Comparison of ENCODE assay signal across 1 cellular context in the genomic region with DNA sequence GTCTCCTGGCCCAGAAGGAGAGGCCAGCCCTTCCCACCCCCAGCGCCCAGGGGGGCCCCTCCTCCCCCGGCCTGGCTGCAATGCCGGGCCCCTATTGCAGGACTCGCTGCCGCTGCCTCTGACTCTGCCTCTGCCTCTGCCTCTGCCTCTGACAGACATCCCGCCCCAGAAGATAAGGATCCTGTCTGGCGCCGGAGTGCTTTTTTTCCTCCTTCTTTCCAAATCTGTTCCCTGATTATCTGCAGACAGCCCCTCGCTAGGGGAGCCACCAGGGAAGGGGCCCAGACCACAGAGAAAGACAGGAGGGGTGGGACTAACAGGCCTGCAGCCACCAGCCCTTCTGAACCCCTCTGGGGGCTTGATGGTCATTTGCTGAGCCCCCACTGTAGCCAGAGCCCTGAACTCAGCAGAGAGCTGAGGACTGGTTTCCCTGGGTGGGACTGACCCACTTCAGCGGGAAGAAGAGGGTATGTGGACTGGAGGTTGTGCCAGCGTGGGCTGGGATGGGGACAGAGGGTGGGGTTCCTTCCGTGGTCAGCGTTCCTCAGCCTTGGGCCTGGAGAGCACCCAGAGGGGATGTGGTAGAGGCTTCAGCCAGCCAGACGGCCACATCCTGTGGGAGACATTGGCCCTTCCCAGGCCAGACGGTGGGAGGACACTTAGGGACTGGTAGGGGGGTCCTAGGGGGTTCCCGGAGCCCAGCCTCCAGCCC.
TF ChIP-seq lines count a peak whose summit lies in the region.

No MANE protein-coding gene starts in this region.

TF ChIP-seq in K562, 482 proteins besides CTCF, POLR2A, EP300 and RAD21 (continued from another document):
- TF ChIP-seq KLF10 (CRISPR knock-in tag; IDR thresholded peaks at IDR 0.05) (no peak), NRF1 (conservative IDR thresholded peaks at IDR 0.05 in 1 of 2, IDR thresholded peaks at IDR 0.05 in 1 of 2) (peak; percentile 20 to 24; a peak in 1 of 4 replicates), SMARCE1 (IDR thresholded peaks at IDR 0.05) (peak; percentile 43; the same call in 1 of the 2 replicates), CXXC5 (CRISPR knock-in tag; IDR thresholded peaks at IDR 0.05) (0 out of 2 replicates have a peak, but pooled peaks have one; percentile 25), TBL1XR1 (IDR thresholded peaks at IDR 0.05; ENCODE audit: low read length in 2 of 2) (peak in 1 of 2 experiments; percentile 67; a peak in 1 of 4 replicates), RCOR1 (IDR thresholded peaks at IDR 0.05; ENCODE audit: borderline replicate concordance in 1 of 2, low read depth in 2 of 2, low read length in 2 of 2) (peak in 1 of 2 experiments; percentile 89; a peak in 2 of 4 replicates), MTA3 (IDR thresholded peaks at IDR 0.05; ENCODE audit: borderline replicate concordance) (peak; percentile 47; the same call in 1 of the 2 replicates), MYC (IDR thresholded peaks at IDR 0.05; ENCODE audit: low read depth, low read length) (0 out of 2 replicates have a peak, but pooled peaks have one; percentile 45), MYC (CRISPR knock-in tag; IDR thresholded peaks at IDR 0.05; ENCODE audit: borderline replicate concordance, low read depth) (no peak), SMARCB1 (IDR thresholded peaks at IDR 0.05; ENCODE audit: insufficient read length, low read depth) (no peak), SOX6 (IDR thresholded peaks at IDR 0.05) (0 out of 2 replicates have a peak, but pooled peaks have one; percentile 17), SMAD4 (CRISPR knock-in tag; conservative IDR thresholded peaks at IDR 0.05) (peak; percentile 96), JUND (IDR thresholded peaks at IDR 0.05; ENCODE audit: borderline replicate concordance, low read depth, low read length) (peak; percentile 54), JUND (tag; IDR thresholded peaks at IDR 0.05; ENCODE audit: borderline replicate concordance, low read depth, low read length) (peak; percentile 12; the same call in 1 of the 3 replicates), CREM (IDR thresholded peaks at IDR 0.05; ENCODE audit: low read depth) (0 out of 2 replicates have a peak, but pooled peaks have one; percentile 14), TEAD1 (CRISPR knock-in tag; IDR thresholded peaks at IDR 0.05) (0 out of 4 replicates have a peak, but pooled peaks of 1 of the 2 experiments have one; percentile 1), ZNF324 (CRISPR knock-in tag; IDR thresholded peaks at IDR 0.05) (0 out of 2 replicates have a peak, but pooled peaks have one; percentile 33), BCL6 (CRISPR knock-in tag; IDR thresholded peaks at IDR 0.05) (no peak), ZNF384 (IDR thresholded peaks at IDR 0.05; ENCODE audit: low read depth, low read length) (peak; percentile 71), ARID1B (IDR thresholded peaks at IDR 0.05) (peak; percentile 67; the same call in 1 of the 2 replicates), ZNF785 (CRISPR knock-in tag; IDR thresholded peaks at IDR 0.05) (no peak), SMARCC2 (IDR thresholded peaks at IDR 0.05; ENCODE audit: low read depth) (0 out of 2 replicates have a peak, but pooled peaks have one; percentile 16), BHLHE40 (IDR thresholded peaks at IDR 0.05; ENCODE audit: low read length) (0 out of 2 replicates have a peak, but pooled peaks have one; percentile 9), ESRRA (IDR thresholded peaks at IDR 0.05; ENCODE audit: borderline replicate concordance, low read depth) (0 out of 2 replicates have a peak, but pooled peaks have one; percentile 11), CEBPG (CRISPR knock-in tag; IDR thresholded peaks at IDR 0.05) (no peak), CEBPG (tag; conservative IDR thresholded peaks at IDR 0.05 in 1 of 2, IDR thresholded peaks at IDR 0.05 in 1 of 2) (peak in 1 of 2 experiments; percentile 53; a peak in 2 of 4 replicates), NEUROD1 (IDR thresholded peaks at IDR 0.05; ENCODE audit: borderline replicate concordance, low read depth, low read length, partially characterized antibody) (peak; percentile 34)
- TF ChIP-seq, protein P1, sequence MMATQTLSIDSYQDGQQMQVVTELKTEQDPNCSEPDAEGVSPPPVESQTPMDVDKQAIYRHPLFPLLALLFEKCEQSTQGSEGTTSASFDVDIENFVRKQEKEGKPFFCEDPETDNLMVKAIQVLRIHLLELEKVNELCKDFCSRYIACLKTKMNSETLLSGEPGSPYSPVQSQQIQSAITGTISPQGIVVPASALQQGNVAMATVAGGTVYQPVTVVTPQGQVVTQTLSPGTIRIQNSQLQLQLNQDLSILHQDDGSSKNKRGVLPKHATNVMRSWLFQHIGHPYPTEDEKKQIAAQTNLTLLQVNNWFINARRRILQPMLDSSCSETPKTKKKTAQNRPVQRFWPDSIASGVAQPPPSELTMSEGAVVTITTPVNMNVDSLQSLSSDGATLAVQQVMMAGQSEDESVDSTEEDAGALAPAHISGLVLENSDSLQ (IDR thresholded peaks at IDR 0.05): peak; percentile 87
- TF ChIP-seq, protein P2, sequence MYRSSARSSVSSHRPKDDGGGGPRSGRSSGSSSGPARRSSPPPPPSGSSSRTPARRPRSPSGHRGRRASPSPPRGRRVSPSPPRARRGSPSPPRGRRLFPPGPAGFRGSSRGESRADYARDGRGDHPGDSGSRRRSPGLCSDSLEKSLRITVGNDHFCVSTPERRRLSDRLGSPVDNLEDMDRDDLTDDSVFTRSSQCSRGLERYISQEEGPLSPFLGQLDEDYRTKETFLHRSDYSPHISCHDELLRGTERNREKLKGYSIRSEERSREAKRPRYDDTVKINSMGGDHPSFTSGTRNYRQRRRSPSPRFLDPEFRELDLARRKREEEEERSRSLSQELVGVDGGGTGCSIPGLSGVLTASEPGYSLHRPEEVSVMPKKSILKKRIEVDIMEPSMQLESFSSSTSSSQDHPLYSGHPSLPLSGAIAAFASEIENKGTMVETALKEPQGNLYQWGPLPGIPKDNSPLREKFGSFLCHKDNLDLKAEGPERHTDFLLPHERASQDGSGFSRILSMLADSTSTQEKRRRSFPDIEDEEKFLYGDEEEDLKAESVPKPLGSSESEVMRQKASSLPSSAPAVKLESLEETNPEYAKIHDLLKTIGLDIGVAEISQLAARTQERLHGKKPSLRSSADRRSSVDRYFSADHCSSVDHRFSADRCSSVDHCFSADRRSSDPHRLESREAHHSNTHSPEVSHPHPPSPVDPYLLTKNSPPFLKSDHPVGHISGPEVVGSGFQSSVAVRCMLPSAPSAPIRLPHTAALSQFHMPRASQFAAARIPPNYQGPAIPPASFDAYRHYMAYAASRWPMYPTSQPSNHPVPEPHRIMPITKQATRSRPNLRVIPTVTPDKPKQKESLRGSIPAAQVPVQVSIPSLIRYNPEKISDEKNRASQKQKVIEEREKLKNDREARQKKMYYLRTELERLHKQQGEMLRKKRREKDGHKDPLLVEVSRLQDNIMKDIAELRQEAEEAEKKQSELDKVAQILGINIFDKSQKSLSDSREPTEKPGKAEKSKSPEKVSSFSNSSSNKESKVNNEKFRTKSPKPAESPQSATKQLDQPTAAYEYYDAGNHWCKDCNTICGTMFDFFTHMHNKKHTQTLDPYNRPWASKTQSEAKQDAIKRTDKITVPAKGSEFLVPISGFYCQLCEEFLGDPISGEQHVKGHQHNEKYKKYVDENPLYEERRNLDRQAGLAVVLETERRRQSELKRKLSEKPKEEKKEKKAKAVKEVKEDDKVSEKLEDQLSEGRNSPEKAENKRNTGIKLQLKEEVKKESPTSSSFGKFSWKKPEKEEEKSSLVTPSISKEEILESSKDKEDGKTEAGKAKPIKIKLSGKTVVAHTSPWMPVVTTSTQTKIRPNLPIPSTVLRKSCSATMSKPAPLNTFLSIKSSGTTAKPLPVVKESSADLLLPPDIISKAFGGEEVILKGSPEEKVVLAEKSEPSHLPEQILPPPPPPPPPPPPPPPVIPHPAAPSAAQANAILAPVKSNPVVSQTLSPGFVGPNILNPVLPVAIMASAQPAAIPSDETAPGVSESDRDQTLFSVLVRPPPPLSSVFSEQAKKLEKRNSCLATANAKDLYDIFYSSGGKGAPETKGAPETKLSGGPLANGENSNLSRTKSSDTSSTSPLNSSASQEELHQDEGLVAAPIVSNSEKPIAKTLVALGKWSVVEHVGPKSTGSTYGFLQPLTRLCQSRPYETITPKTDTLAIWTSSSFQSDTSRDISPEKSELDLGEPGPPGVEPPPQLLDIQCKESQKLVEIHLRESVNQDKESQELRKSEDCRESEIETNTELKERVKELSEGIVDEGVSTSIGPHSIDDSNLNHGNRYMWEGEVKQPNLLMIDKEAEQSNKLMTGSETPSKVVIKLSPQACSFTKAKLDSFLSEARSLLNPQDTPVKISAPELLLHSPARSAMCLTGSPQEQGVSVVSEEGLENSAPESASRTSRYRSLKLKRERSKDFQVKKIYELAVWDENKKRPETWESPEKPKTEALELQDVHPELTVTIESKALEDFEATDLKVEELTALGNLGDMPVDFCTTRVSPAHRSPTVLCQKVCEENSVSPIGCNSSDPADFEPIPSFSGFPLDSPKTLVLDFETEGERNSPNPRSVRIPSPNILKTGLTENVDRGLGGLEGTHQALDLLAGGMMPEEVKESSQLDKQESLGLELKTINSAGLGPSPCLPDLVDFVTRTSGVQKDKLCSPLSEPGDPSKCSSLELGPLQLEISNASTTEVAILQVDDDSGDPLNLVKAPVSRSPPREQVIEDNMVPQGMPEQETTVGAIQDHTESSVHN (IDR thresholded peaks at IDR 0.05; ENCODE audit: borderline replicate concordance in 1 of 2, low read depth in 1 of 2): no peak
- TF ChIP-seq, protein P3, sequence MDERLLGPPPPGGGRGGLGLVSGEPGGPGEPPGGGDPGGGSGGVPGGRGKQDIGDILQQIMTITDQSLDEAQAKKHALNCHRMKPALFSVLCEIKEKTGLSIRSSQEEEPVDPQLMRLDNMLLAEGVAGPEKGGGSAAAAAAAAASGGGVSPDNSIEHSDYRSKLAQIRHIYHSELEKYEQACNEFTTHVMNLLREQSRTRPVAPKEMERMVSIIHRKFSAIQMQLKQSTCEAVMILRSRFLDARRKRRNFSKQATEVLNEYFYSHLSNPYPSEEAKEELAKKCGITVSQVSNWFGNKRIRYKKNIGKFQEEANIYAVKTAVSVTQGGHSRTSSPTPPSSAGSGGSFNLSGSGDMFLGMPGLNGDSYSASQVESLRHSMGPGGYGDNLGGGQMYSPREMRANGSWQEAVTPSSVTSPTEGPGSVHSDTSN (CRISPR knock-in tag; IDR thresholded peaks at IDR 0.05; ENCODE audit: low read depth): no peak
- TF ChIP-seq, protein P3 (tag; conservative IDR thresholded peaks at IDR 0.05; ENCODE audit: low read depth): 0 out of 2 replicates have a peak, but pooled peaks have one; percentile 46
- TF ChIP-seq, protein P4, sequence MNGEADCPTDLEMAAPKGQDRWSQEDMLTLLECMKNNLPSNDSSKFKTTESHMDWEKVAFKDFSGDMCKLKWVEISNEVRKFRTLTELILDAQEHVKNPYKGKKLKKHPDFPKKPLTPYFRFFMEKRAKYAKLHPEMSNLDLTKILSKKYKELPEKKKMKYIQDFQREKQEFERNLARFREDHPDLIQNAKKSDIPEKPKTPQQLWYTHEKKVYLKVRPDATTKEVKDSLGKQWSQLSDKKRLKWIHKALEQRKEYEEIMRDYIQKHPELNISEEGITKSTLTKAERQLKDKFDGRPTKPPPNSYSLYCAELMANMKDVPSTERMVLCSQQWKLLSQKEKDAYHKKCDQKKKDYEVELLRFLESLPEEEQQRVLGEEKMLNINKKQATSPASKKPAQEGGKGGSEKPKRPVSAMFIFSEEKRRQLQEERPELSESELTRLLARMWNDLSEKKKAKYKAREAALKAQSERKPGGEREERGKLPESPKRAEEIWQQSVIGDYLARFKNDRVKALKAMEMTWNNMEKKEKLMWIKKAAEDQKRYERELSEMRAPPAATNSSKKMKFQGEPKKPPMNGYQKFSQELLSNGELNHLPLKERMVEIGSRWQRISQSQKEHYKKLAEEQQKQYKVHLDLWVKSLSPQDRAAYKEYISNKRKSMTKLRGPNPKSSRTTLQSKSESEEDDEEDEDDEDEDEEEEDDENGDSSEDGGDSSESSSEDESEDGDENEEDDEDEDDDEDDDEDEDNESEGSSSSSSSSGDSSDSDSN (IDR thresholded peaks at IDR 0.05; ENCODE audit: borderline replicate concordance in 1 of 2, low read depth in 2 of 2, low read length in 2 of 2): peak in 1 of 2 experiments; percentile 71; a peak in 2 of 4 replicates
- TF ChIP-seq, protein P5, sequence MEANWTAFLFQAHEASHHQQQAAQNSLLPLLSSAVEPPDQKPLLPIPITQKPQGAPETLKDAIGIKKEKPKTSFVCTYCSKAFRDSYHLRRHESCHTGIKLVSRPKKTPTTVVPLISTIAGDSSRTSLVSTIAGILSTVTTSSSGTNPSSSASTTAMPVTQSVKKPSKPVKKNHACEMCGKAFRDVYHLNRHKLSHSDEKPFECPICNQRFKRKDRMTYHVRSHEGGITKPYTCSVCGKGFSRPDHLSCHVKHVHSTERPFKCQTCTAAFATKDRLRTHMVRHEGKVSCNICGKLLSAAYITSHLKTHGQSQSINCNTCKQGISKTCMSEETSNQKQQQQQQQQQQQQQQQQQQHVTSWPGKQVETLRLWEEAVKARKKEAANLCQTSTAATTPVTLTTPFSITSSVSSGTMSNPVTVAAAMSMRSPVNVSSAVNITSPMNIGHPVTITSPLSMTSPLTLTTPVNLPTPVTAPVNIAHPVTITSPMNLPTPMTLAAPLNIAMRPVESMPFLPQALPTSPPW (CRISPR knock-in tag; IDR thresholded peaks at IDR 0.05): peak; percentile 96
- TF ChIP-seq, protein P6, sequence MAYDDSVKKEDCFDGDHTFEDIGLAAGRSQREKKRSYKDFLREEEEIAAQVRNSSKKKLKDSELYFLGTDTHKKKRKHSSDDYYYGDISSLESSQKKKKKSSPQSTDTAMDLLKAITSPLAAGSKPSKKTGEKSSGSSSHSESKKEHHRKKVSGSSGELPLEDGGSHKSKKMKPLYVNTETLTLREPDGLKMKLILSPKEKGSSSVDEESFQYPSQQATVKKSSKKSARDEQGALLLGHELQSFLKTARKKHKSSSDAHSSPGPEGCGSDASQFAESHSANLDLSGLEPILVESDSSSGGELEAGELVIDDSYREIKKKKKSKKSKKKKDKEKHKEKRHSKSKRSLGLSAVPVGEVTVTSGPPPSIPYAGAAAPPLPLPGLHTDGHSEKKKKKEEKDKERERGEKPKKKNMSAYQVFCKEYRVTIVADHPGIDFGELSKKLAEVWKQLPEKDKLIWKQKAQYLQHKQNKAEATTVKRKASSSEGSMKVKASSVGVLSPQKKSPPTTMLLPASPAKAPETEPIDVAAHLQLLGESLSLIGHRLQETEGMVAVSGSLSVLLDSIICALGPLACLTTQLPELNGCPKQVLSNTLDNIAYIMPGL (CRISPR knock-in tag; IDR thresholded peaks at IDR 0.05): no peak
